ENCODE assay signal across 19 cellular contexts in the genomic region with DNA sequence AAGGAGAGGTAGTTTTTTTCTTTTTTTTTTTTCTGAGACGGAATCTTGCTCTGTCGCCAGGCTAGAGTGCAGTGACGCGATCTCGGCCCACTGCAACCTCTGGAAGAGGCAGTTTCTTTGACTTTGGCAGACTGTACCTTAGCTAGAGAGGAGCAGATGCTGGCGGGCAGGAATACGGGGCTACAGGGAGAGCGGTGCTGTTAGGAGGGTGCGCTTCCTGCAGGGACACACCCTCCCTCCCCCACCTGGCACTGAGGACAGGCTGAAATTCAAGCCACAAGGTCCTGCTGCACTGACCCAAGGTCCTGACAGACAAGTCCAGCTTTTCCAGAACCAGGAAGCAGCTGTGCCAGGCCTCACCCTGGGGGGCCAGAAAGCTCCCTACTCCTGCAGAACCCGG. TPM values are rescaled to one million over a fixed set of nuclear protein-coding genes. Genes with fewer than 3 reads are reported as not detected.
A peak's percentile ranks its signal among the peaks of the same experiment; 100 is the strongest.
DNase-seq lines count a peak whose midpoint lies in the region; ATAC-seq, FAIRE-seq and TF ChIP-seq lines count a peak whose summit lies in the region.
"Had no signal": no experiment of that assay in that cellular context is flagged by ENCODE, and none has a peak within 500 bp of the region (broad histone marks: within the 10 kb centered on the region; RNA-seq: fewer than 3 reads in every experiment).

No MANE protein-coding gene starts in this region.

- H3K79me2 ChIP-seq in PC-3 (ENCODE audit: low read length): no peaks in the 10 kb centered on the region

- H3K9me3 Mint-ChIP-seq in nephron: no peaks in the 10 kb centered on the region
- H3K9me3 Mint-ChIP-seq: CD8-positive, alpha-beta memory T cell; HFFc6 had no signal

- no peak overlapping the region for H3K4me2 ChIP-seq in PC-3 (ENCODE audit: low read length)
- H3K4me2 ChIP-seq: A549, PC-9 had no signal

- no peak overlapping the region for H3K4me3 Mint-ChIP-seq in nephron
- H3K4me3 Mint-ChIP-seq: CD8-positive, alpha-beta memory T cell; HFFc6 had no signal

- H3K36me3 ChIP-seq in WERI-Rb-1: peaks cover 42% of the 10 kb centered on the region
- H3K36me3 ChIP-seq in PC-3 (ENCODE audit: low read depth, low read length): no peaks in the 10 kb centered on the region; the same call in 1 of the 2 replicates

- H3K9me3 ChIP-seq in WERI-Rb-1 (ENCODE audit: severe bottlenecking) (no peaks in the 10 kb centered on the region), PC-3 (ENCODE audit: low read length) (no peaks in the 10 kb centered on the region)
- H3K9me3 ChIP-seq: A549 had no signal

- no peak overlapping the region for H2AFZ ChIP-seq in PC-3 (ENCODE audit: low read length)
- H2AFZ ChIP-seq: PC-9 had no signal

- H3K4me3 ChIP-seq in WERI-Rb-1 (ENCODE audit: low read depth, low read length) (no peak overlapping the region), PC-3 (ENCODE audit: low read length) (no peak overlapping the region)
- H3K4me3 ChIP-seq: A549, PC-9 had no signal

- no peak for ATAC-seq in HG03139 (IDR thresholded peaks at IDR 0.05; ENCODE audit: unreplicated experiment)
- ATAC-seq in PC-3: no peak

- H3K27me3 ChIP-seq in WERI-Rb-1 (ENCODE audit: insufficient read depth, low read depth, severe bottlenecking) (no peaks in the 10 kb centered on the region), PC-3 (ENCODE audit: low read length) (no peaks in the 10 kb centered on the region)

- BruUV-seq in PC-3 (replicated peaks; lab: Mats Ljungman, UMichigan): no TSS peak

- no peaks in the 10 kb centered on the region for H3F3A ChIP-seq in PC-3 (ENCODE audit: low read length, unreplicated experiment)

- DNase-seq in NCI-H345 (lab: John Stamatoyannopoulos, UW) (peak; percentile 63), NCI-H345 treated with DMSO at 0.1 percent for 48 hours (lab: John Stamatoyannopoulos, UW; ENCODE audit: unreplicated experiment) (no peak), WERI-Rb-1 (no peak), frontal cortex (ENCODE audit: low spot score in 2 of 2) (no peak), PC-3 (no peak)
- DNase-seq: C1 segment of cervical spinal cord; CD8-positive, alpha-beta memory T cell; H7; HFFc6; KG1; NCI-H2029; NCI-H2227 treated with DMSO at 0.1 percent for 48 hours; PC-9; SIG-M5 had no signal

- H3K36me3 Mint-ChIP-seq in nephron (ENCODE audit: low read depth): peaks cover 18% of the 10 kb centered on the region

- no peak overlapping the region for H3K9ac ChIP-seq in PC-3 (ENCODE audit: low read length)

- peak overlapping the region; percentile 64 to 66 (median 66) for H3K27ac Mint-ChIP-seq in nephron
- H3K27ac Mint-ChIP-seq: HFFc6 had no signal

- no peak for FAIRE-seq in frontal cortex (lab: Jason Lieb, UNC)
- FAIRE-seq: A549, D721Med had no signal

- POLR2A ChIA-PET in PC-3 (lab: Charles Lee; ENCODE audit: unreplicated experiment): no interaction called here

- intact Hi-C loops in PC-3 (cut with micrococcal nuclease): no loop called here

- H4K20me1 ChIP-seq in PC-3 (ENCODE audit: low read length): no peaks in the 10 kb centered on the region

- peaks cover 20% of the 10 kb centered on the region for H3K4me1 Mint-ChIP-seq in nephron

- no peaks in the 10 kb centered on the region for H3K4me1 ChIP-seq in PC-3 (ENCODE audit: insufficient read depth, low read length)
- H3K4me1 ChIP-seq: A549 had no signal

- CTCF ChIA-PET in PC-3 (lab: Charles Lee): no interaction called here

- peak overlapping the region; percentile 58 for H3K27ac ChIP-seq in WERI-Rb-1
- H3K27ac ChIP-seq in PC-3 (ENCODE audit: low read length): no peak overlapping the region
- H3K27ac ChIP-seq: A549, PC-9, RWPE1 had no signal

- no peaks in the 10 kb centered on the region for H3K9me2 ChIP-seq in PC-3 (replicated peaks; ENCODE audit: low read length)

- peaks cover 3% of the 10 kb centered on the region for H3K27me3 Mint-ChIP-seq in nephron (ENCODE audit: low read depth)
- H3K27me3 Mint-ChIP-seq: CD8-positive, alpha-beta memory T cell had no signal

- TF ChIP-seq CTCF in WERI-Rb-1 (IDR thresholded peaks at IDR 0.05; ENCODE audit: low read depth, low read length) (no peak), nephron (IDR thresholded peaks at IDR 0.05; ENCODE audit: unreplicated experiment in 3 of 3) (no peak), PC-3 (conservative IDR thresholded peaks at IDR 0.05; ENCODE audit: low read depth, low read length) (no peak)

RNA-seq across cellular contexts. Expression of a gene that starts 32.3 kb away (rescaled TPM):
- total RNA-seq in frontal cortex (32.6 TPM), PC-3 (2014; rRNA removed) (50.8 and 82.1 TPM in 2 replicates)

RNA-seq across cellular contexts. Expression of a gene that starts 34.9 kb away (rescaled TPM):
- total RNA-seq in frontal cortex: 52.2 TPM
- 104 and 119 TPM in 2 replicates for total RNA-seq in PC-3 (2014; rRNA removed)

RNA-seq across cellular contexts. Expression of a gene that starts 44.8 kb away (rescaled TPM):
- total RNA-seq in frontal cortex: 21.2 TPM
- 57.1 and 59.3 TPM in 2 replicates for total RNA-seq in PC-3 (2014; rRNA removed)
